ENCODE assay signal across 9 cellular contexts in the genomic region with DNA sequence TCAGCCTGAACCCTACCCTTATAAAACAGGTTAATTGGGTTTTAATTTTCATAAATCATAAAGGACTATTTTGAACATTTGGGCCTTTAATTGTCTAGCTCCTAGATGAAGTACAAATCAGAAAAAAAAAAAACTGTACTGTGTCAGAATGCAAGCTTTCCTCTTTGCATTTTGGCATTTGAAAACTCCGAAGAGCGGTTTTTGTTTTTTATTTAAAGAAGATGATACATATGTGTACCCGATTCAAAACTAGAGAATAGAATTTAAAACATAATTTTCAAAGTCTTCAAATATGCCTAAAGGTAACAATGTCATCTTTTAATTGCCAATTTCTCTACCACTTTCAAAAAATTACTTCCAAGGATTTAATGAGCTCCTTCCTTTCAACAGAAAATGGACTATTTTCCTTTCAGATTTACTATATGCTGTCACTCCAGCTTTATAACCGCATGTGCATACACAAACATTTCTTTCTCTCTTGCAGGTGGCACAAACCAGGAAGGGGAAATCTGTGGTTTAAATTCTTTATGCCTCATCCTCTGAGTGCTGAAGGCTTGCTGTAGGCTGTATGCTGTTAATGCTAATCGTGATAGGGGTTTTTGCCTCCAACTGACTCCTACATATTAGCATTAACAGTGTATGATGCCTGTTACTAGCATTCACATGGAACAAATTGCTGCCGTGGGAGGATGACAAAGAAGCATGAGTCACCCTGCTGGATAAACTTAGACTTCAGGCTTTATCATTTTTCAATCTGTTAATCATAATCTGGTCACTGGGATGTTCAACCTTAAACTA. TPM values are rescaled to one million over a fixed set of nuclear protein-coding genes. Genes with fewer than 3 reads are reported as not detected.
DNase-seq lines count a peak whose midpoint lies in the region; ATAC-seq and TF ChIP-seq lines count a peak whose summit lies in the region.
"Had no signal": no experiment of that assay in that cellular context is flagged by ENCODE, and none has a peak within 500 bp of the region (broad histone marks: within the 10 kb centered on the region; RNA-seq: fewer than 3 reads in every experiment).

No MANE protein-coding gene starts in this region.

- H2BK12ac ChIP-seq in H9 (ENCODE audit: insufficient read length, low read depth, low read length): no peak overlapping the region

- no peak overlapping the region for H3K23ac ChIP-seq in H9 (ENCODE audit: insufficient read length, low read depth, low read length)

- no peaks in the 10 kb centered on the region for H3K27me3 Mint-ChIP-seq in activated CD8-positive, alpha-beta T cell treated with anti-CD3 and anti-CD28 coated beads, Interleukin-2, amount 10 ng/mL, durations not matched to agents 7 days and 5 days (ENCODE audit: low read depth)
- H3K27me3 Mint-ChIP-seq in H9 (ENCODE audit: low read depth): no peaks in the 10 kb centered on the region

- POLR2A ChIA-PET in activated CD8-positive, alpha-beta T cell treated with anti-CD3 and anti-CD28 coated beads, Interleukin-2, amount 10 ng/mL, durations not matched to agents 7 days and 5 days (lab: Charles Lee): interaction anchor here (0.6 to 3.8 kb wide), 7 partner anchors 9 to 161 kb away, joined by 3 to 21 read pairs (median 4); a partner anchor contains a TSS

- no peak overlapping the region for H3K18ac ChIP-seq in H9 (ENCODE audit: insufficient read length, low read depth, low read length)

- H2BK5ac ChIP-seq in H9 (ENCODE audit: insufficient read length, low read length): no peak overlapping the region

- H4K5ac ChIP-seq in H9 (ENCODE audit: insufficient read length, low read depth, low read length): no peak overlapping the region

- no peak overlapping the region for H2BK120ac ChIP-seq in H9 (ENCODE audit: low read depth, low read length, poor library complexity, severe bottlenecking)

- H3K9me2 ChIP-seq in MM.1S (replicated peaks; ENCODE audit: insufficient read depth, low read length): no peaks in the 10 kb centered on the region

- no peak overlapping the region for H4K91ac ChIP-seq in H9 (ENCODE audit: insufficient read length, low read depth, low read length)

- H3K27me3 ChIP-seq in MM.1S (replicated peaks; ENCODE audit: insufficient read depth, low read length) (no peaks in the 10 kb centered on the region), H9 (ENCODE audit: insufficient read depth, low read length) (no peaks in the 10 kb centered on the region)
- H3K27me3 ChIP-seq: Peyer's patch had no signal

- WGBS in H9 (ENCODE audit: extremely low coverage, insufficient read length, low lambda C conversion rate): no CpG with 5 or more reads among the region's 6 CpGs

- H2AFZ ChIP-seq in MM.1S (ENCODE audit: low read length): peak overlapping the region; percentile 26
- H2AFZ ChIP-seq in H9 (ENCODE audit: low read length): no peak overlapping the region

- H3K36me3 Mint-ChIP-seq in activated CD8-positive, alpha-beta T cell treated with anti-CD3 and anti-CD28 coated beads, Interleukin-2, amount 10 ng/mL, durations not matched to agents 7 days and 5 days (ENCODE audit: low read depth): peaks cover 67% of the 10 kb centered on the region
- peaks cover 0 to 4% (median 4%) of the 10 kb centered on the region in 3 experiments; a peak in 3 of 7 replicates for H3K36me3 Mint-ChIP-seq in H9 (ENCODE audit: insufficient read depth in 1 of 3, low read depth in 3 of 3)

- no peak for TF ChIP-seq CTCF in MM.1S (IDR thresholded peaks at IDR 0.05; ENCODE audit: low read length)
- TF ChIP-seq CTCF in foreskin fibroblast (IDR thresholded peaks at IDR 0.05; ENCODE audit: low read depth, low read length): no peak
- no peak for TF ChIP-seq CTCF in H9 (conservative IDR thresholded peaks at IDR 0.05)

- H3K79me2 ChIP-seq in MM.1S (ENCODE audit: low read length): no peaks in the 10 kb centered on the region
- no peaks in the 10 kb centered on the region for H3K79me2 ChIP-seq in H9 (ENCODE audit: insufficient read depth, low read length)

- CTCF ChIA-PET in activated CD8-positive, alpha-beta T cell treated with anti-CD3 and anti-CD28 coated beads, Interleukin-2, amount 10 ng/mL, durations not matched to agents 7 days and 5 days (lab: Charles Lee): interaction anchor here (0.9 to 5.1 kb wide), 7 partner anchors 9 to 151 kb away, joined by 3 to 18 read pairs (median 7); a partner anchor contains a TSS

- no peak overlapping the region for H3K14ac ChIP-seq in H9 (ENCODE audit: insufficient read depth, low read length)

- H3K27ac ChIP-seq in MM.1S (ENCODE audit: low read length): peak overlapping the region; percentile 90
- H3K27ac ChIP-seq in H9 (ENCODE audit: insufficient read length, low read depth, low read length): no peak overlapping the region

- H2BK15ac ChIP-seq in H9 (ENCODE audit: low read depth, low read length): no peak overlapping the region

- no peaks in the 10 kb centered on the region for H3K36me3 ChIP-seq in MM.1S (replicated peaks; ENCODE audit: insufficient read depth, low read length)
- H3K36me3 ChIP-seq: Peyer's patch had no signal

- H3F3A ChIP-seq in MM.1S (ENCODE audit: insufficient read depth, low read length): peaks cover 28% of the 10 kb centered on the region

- H3K4me3 ChIP-seq in MM.1S (ENCODE audit: low read length): peak overlapping the region; percentile 34
- peak overlapping the region in 1 of 2 donors; percentile 16 for H3K4me3 ChIP-seq in foreskin fibroblast (ENCODE audit: low read depth in 1 of 2, low read length in 2 of 2)
- H3K4me3 ChIP-seq: Peyer's patch had no signal

- H3K56ac ChIP-seq in H9 (ENCODE audit: insufficient read length, low read depth, low read length): no peak overlapping the region

- no peaks in the 10 kb centered on the region for H4K20me1 ChIP-seq in MM.1S (ENCODE audit: insufficient read depth, low read length)
- H4K20me1 ChIP-seq in H9 (ENCODE audit: control insufficient read depth, insufficient read depth, insufficient read length): no peaks in the 10 kb centered on the region

- no peak overlapping the region for H3T11ph ChIP-seq in H9 (ENCODE audit: low read length)

- peaks cover 33% of the 10 kb centered on the region for H3K4me1 ChIP-seq in MM.1S (ENCODE audit: low read length)
- no peaks in the 10 kb centered on the region; the same call in 1 of the 2 replicates for H3K4me1 ChIP-seq in H9 (ENCODE audit: insufficient read depth, low read length)
- H3K4me1 ChIP-seq: Peyer's patch had no signal

- no peaks in the 10 kb centered on the region for H3K9me3 ChIP-seq in MM.1S (replicated peaks; ENCODE audit: insufficient read depth, low read length)
- H3K9me3 ChIP-seq in H9 (ENCODE audit: control insufficient read depth, low read depth, low read length): no peaks in the 10 kb centered on the region
- H3K9me3 ChIP-seq: Peyer's patch had no signal

- peak; percentile 20 for ATAC-seq in GM21447 (IDR thresholded peaks at IDR 0.05; ENCODE audit: unreplicated experiment)
- ATAC-seq in activated CD8-positive, alpha-beta T cell treated with anti-CD3 and anti-CD28 coated beads, Interleukin-2, amount 10 ng/mL, durations not matched to agents 7 days and 5 days: peak; percentile 68

- peak overlapping the region; percentile 60 for H3K9ac ChIP-seq in MM.1S (ENCODE audit: low read length)
- H3K9ac ChIP-seq in H9 (ENCODE audit: extremely low read depth, insufficient read length, low read length): no peak overlapping the region

- no peaks in the 10 kb centered on the region for H3K79me1 ChIP-seq in H9 (ENCODE audit: insufficient read depth, low read depth, low read length, poor library complexity, severe bottlenecking)

- peaks cover 76% of the 10 kb centered on the region for H3K4me1 Mint-ChIP-seq in activated CD8-positive, alpha-beta T cell treated with anti-CD3 and anti-CD28 coated beads, Interleukin-2, amount 10 ng/mL, durations not matched to agents 7 days and 5 days (ENCODE audit: low read depth)
- peaks cover 5% of the 10 kb centered on the region in 2 experiments; a peak in 3 of 4 replicates for H3K4me1 Mint-ChIP-seq in H9

- no peaks in the 10 kb centered on the region for H3K23me2 ChIP-seq in H9 (ENCODE audit: insufficient read length, low read depth, low read length, poor library complexity, severe bottlenecking)

- H2BK20ac ChIP-seq in H9 (ENCODE audit: low read depth, low read length, poor library complexity, severe bottlenecking): no peak overlapping the region

- no peaks in the 10 kb centered on the region for H3K9me3 Mint-ChIP-seq in activated CD8-positive, alpha-beta T cell treated with anti-CD3 and anti-CD28 coated beads, Interleukin-2, amount 10 ng/mL, durations not matched to agents 7 days and 5 days (ENCODE audit: insufficient read depth)
- no peaks in the 10 kb centered on the region for H3K9me3 Mint-ChIP-seq in H9

- no peak overlapping the region for H2AK5ac ChIP-seq in H9 (ENCODE audit: insufficient read length, low read length)

- peak overlapping the region; percentile 75 for H3K4me3 Mint-ChIP-seq in activated CD8-positive, alpha-beta T cell treated with anti-CD3 and anti-CD28 coated beads, Interleukin-2, amount 10 ng/mL, durations not matched to agents 7 days and 5 days
- no peak overlapping the region for H3K4me3 Mint-ChIP-seq in H9

- peak; percentile 46 for DNase-seq in COLO668 (lab: John Stamatoyannopoulos, UW; ENCODE audit: unreplicated experiment)
- peak; percentile 92 for DNase-seq in MM.1S
- DNase-seq in activated CD8-positive, alpha-beta T cell treated with anti-CD3 and anti-CD28 coated beads, Interleukin-2, amount 10 ng/mL, durations not matched to agents 7 days and 5 days: peak; percentile 45
- peak; percentile 93 for DNase-seq in foreskin fibroblast
- peak; percentile 53 to 84 for DNase-seq in stimulated activated CD8-positive, alpha-beta memory T cell treated with anti-CD3 and anti-CD28 coated beads, Interleukin-7, amount 100 ng/mL, for 4 hours (ENCODE audit: low read depth in 2 of 2)
- DNase-seq in H9: no peak
- no peak for DNase-seq in NCI-H748 (lab: John Stamatoyannopoulos, UW; ENCODE audit: unreplicated experiment)

- H4K8ac ChIP-seq in H9 (replicated peaks; ENCODE audit: insufficient read length, low read depth, low read length): no peak overlapping the region

- no peak overlapping the region for H3K4ac ChIP-seq in H9 (ENCODE audit: low read depth, low read length)

- H3K4me2 ChIP-seq in MM.1S (ENCODE audit: low read depth, low read length): peak overlapping the region; percentile 66
- H3K4me2 ChIP-seq in H9 (ENCODE audit: insufficient read depth, insufficient read length, low read length): no peak overlapping the region

- H3K27ac Mint-ChIP-seq in activated CD8-positive, alpha-beta T cell treated with anti-CD3 and anti-CD28 coated beads, Interleukin-2, amount 10 ng/mL, durations not matched to agents 7 days and 5 days: peak overlapping the region; percentile 88
- H3K27ac Mint-ChIP-seq in H9: no peak overlapping the region; a peak in 1 of 7 replicates

RNA-seq across cellular contexts. Expression of a gene that starts 33.7 kb away (rescaled TPM):
- total RNA-seq in activated CD8-positive, alpha-beta T cell treated with anti-CD3 and anti-CD28 coated beads, Interleukin-2, amount 10 ng/mL, durations not matched to agents 7 days and 5 days: 10 to 100 TPM; 42.7 to 44.5 TPM
- total RNA-seq in H9 (2021): 56.1 and 58.8 TPM in 2 replicates

Comparison
In these comparisons a context has a peak if more than half of its experiments do, and no peak if none do; other contexts are left out.
1. DNase-seq: peak in COLO668 (single experiment), MM.1S (single experiment), activated CD8-positive, alpha-beta T cell treated with anti-CD3 and anti-CD28 coated beads, Interleukin-2, amount 10 ng/mL, durations not matched to agents 7 days and 5 days (single experiment), foreskin fibroblast (2 of 2) and stimulated activated CD8-positive, alpha-beta memory T cell treated with anti-CD3 and anti-CD28 coated beads, Interleukin-7, amount 100 ng/mL, for 4 hours (2 of 2); none in H9 (single experiment) and NCI-H748 (single experiment).